ENCODE assay signal across 2 cellular contexts in genomic region chr2:74130211-74130995, GRCh38.
TF ChIP-seq lines count a peak whose summit lies in the region.

No MANE protein-coding gene starts in this region.

TF ChIP-seq in IMR-90, 13 proteins besides CTCF, POLR2A, EP300 and RAD21:
- no peak for TF ChIP-seq MAFK (IDR thresholded peaks at IDR 0.05; ENCODE audit: low read depth, low read length)
- TF ChIP-seq ELK1 (IDR thresholded peaks at IDR 0.05; ENCODE audit: borderline replicate concordance, low read depth, low read length): no peak
- TF ChIP-seq MAZ (IDR thresholded peaks at IDR 0.05; ENCODE audit: borderline replicate concordance, low read depth, low read length): no peak
- no peak for TF ChIP-seq SMC3 (IDR thresholded peaks at IDR 0.05; ENCODE audit: low read depth, low read length)
- no peak for TF ChIP-seq MXI1 (IDR thresholded peaks at IDR 0.05; ENCODE audit: borderline replicate concordance, low read depth, low read length)
- no peak for TF ChIP-seq BHLHE40 (IDR thresholded peaks at IDR 0.05; ENCODE audit: low read depth, low read length)
- TF ChIP-seq USF2 (IDR thresholded peaks at IDR 0.05; ENCODE audit: low read depth, low read length): no peak

TF ChIP-seq in K562, 482 proteins besides CTCF, POLR2A, EP300 and RAD21:
- TF ChIP-seq ZBTB33 (CRISPR knock-in tag; IDR thresholded peaks at IDR 0.05): peak; percentile 78
- TF ChIP-seq SMC3 (conservative IDR thresholded peaks at IDR 0.05; ENCODE audit: insufficient read depth, low read depth, low read length): no peak
